Comparison of ENCODE assay signal across 9 cellular contexts in the genomic region with DNA sequence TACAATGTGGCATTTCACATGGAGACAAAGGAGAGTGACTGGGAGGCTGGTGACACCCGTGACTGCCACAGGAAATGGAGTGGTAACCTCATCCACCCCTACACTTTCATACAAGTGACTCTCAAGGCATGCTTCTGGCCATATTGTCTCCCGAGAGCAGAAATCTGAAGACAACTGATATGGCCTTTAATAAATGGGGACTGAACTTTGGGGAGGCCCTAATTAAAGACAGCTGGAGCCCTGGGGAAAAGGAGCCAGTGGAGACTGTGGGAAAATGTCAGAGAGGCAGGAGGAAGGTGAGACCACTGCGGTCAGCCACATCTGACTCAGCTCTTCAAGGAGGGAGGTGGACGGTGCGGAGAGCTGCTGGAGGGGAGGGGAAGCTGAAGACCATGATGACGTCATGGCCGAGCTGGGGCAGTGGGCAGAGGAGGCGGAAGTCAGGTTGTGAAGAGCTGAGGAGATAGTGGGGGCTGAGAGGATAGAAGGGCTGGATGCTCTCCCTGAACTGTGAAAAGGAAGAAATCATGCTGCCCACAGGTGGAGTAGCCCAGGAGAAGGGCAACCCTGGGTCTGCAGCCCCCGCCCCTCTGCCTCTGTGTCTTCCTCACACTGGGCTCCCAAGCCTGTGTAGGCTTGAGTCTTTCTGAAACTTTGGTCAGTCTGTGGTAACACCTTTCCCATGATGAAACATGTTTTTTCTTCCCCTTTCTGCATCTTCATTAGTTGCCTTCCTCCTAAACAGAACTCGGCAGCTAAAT. TPM values are rescaled to one million over a fixed set of nuclear protein-coding genes. Genes with fewer than 3 reads are reported as not detected.
DNase-seq lines count a peak whose midpoint lies in the region; ATAC-seq, FAIRE-seq and TF ChIP-seq lines count a peak whose summit lies in the region.
"Had no signal": no experiment of that assay in that cellular context is flagged by ENCODE, and none has a peak within 500 bp of the region (broad histone marks: within the 10 kb centered on the region; RNA-seq: fewer than 3 reads in every experiment).

No MANE protein-coding gene starts in this region.

- H3K4me3 Mint-ChIP-seq in activated T-helper 17 cell treated with anti-CD3 and anti-CD28 coated beads, Interleukin-2, amount 50 U/mL, for 72 hours, result no peak overlapping the region
- H3K4me3 Mint-ChIP-seq in natural killer cell, result peak overlapping the region; percentile 62

- no peaks in the 10 kb centered on the region for H3K36me3 Mint-ChIP-seq in activated T-helper 17 cell treated with anti-CD3 and anti-CD28 coated beads, Interleukin-2, amount 50 U/mL, for 72 hours (ENCODE audit: low read depth)
- no peaks in the 10 kb centered on the region for H3K36me3 Mint-ChIP-seq in natural killer cell

- intact Hi-C loops in natural killer cell (cut with micrococcal nuclease), result no loop called here

- no peaks in the 10 kb centered on the region for H3K9me3 Mint-ChIP-seq in activated T-helper 17 cell treated with anti-CD3 and anti-CD28 coated beads, Interleukin-2, amount 50 U/mL, for 72 hours
- no peaks in the 10 kb centered on the region for H3K9me3 Mint-ChIP-seq in natural killer cell

- peak; percentile 40 for ATAC-seq in HG03139 (IDR thresholded peaks at IDR 0.05; ENCODE audit: unreplicated experiment)
- ATAC-seq in activated T-helper 17 cell treated with anti-CD3 and anti-CD28 coated beads, Interleukin-2, amount 50 U/mL, for 72 hours (replicated peaks), result peak; percentile 32
- peak; percentile 49 to 89 (median 55) for ATAC-seq in natural killer cell

- DNase-seq in GM12892 (ENCODE audit: insufficient read length) (no peak), natural killer cell (no peak), NCI-H82 treated with DMSO at 0.1 percent for 48 hours (lab: John Stamatoyannopoulos, UW; ENCODE audit: unreplicated experiment) (no peak), SW 1271 (lab: John Stamatoyannopoulos, UW) (no peak), DMS53 (lab: John Stamatoyannopoulos, UW) (no peak)
- no peak for DNase-seq in effector CD8-positive, alpha-beta T cell (lab: John Stamatoyannopoulos, UW)

- H3K27me3 Mint-ChIP-seq in activated T-helper 17 cell treated with anti-CD3 and anti-CD28 coated beads, Interleukin-2, amount 50 U/mL, for 72 hours, result peaks cover 4% of the 10 kb centered on the region
- no peaks in the 10 kb centered on the region for H3K27me3 Mint-ChIP-seq in natural killer cell (ENCODE audit: low read depth in 2 of 2)

- H3K27ac Mint-ChIP-seq in activated T-helper 17 cell treated with anti-CD3 and anti-CD28 coated beads, Interleukin-2, amount 50 U/mL, for 72 hours, result peak overlapping the region; percentile 22
- H3K27ac Mint-ChIP-seq in natural killer cell, result peak overlapping the region; percentile 43 to 55

- FAIRE-seq in GM12892 (lab: Jason Lieb, UNC), result peak; percentile 93
- FAIRE-seq: endometrium had no signal

- TF ChIP-seq CTCF in natural killer cell (IDR thresholded peaks at IDR 0.05), result no peak

- peak; percentile 48; the same call in 1 of the 2 replicates for TF ChIP-seq POLR2A in GM12892 (IDR thresholded peaks at IDR 0.05; ENCODE audit: low read depth, low read length)

- peaks cover 4% of the 10 kb centered on the region for H3K4me1 Mint-ChIP-seq in activated T-helper 17 cell treated with anti-CD3 and anti-CD28 coated beads, Interleukin-2, amount 50 U/mL, for 72 hours
- peaks cover 11 to 19% of the 10 kb centered on the region in 2 donors for H3K4me1 Mint-ChIP-seq in natural killer cell

RNA-seq across cellular contexts. Expression of a gene that starts 14.0 kb away (rescaled TPM):
- polyA plus RNA-seq in GM12892 (2012; ENCODE audit: missing spikeins), result 97.2 TPM
- 10 to 100 TPM in 1 of 2 donors, 1 to 10 TPM in 1; 4.4 to 18.7 TPM for total RNA-seq in activated T-helper 17 cell treated with anti-CD3 and anti-CD28 coated beads, Interleukin-2, amount 50 U/mL, for 72 hours
- total RNA-seq in natural killer cell, result 10 to 100 TPM; 10.4 to 21.7 (median 14.8) TPM

RNA-seq across cellular contexts. Expression of a gene that starts 31.4 kb away (rescaled TPM):
- polyA plus RNA-seq in GM12892 (2012; ENCODE audit: missing spikeins), result 252 TPM
- total RNA-seq in activated T-helper 17 cell treated with anti-CD3 and anti-CD28 coated beads, Interleukin-2, amount 50 U/mL, for 72 hours, result 100 to 1,000 TPM; 130 to 164 TPM
- 100 to 1,000 TPM; 103 to 120 (median 113) TPM for total RNA-seq in natural killer cell

RNA-seq across cellular contexts. Expression of a gene that starts 48.9 kb away (rescaled TPM):
- polyA plus RNA-seq in GM12892 (2012; ENCODE audit: missing spikeins), result 0.36 TPM
- not detected for total RNA-seq in activated T-helper 17 cell treated with anti-CD3 and anti-CD28 coated beads, Interleukin-2, amount 50 U/mL, for 72 hours
- not detected for total RNA-seq in natural killer cell
